In the genomic region with DNA sequence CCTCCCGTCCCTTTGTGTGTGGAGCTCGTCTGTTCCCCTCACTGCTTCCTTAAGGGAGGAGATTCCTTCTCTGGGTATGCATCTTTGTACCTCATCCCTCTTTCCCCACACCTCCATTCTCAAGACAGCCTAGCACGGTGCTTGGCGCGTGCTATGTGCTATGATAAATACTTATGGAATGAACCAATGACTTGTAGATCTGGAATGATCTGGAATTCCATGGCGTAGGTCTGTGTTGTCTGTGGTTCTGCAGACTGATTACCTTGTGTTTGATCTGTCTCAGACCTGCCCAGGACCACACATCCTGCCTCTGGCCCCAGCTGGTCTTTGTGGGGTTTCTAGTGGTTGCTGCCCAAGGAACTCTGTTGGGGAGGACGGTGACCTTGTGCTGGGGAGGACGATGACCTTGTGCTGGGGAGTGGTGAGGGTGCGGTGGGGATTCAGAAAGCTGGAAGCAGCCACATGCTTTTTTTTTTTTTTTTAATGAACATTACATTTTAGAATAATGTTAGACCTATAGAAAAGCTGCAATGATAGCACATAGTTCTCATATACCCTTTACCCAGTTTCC, we compare ENCODE assay signal across 11 cellular contexts. TPM values are rescaled to one million over a fixed set of nuclear protein-coding genes. Genes with fewer than 3 reads are reported as not detected.
DNase-seq lines count a peak whose midpoint lies in the region; ATAC-seq, FAIRE-seq and TF ChIP-seq lines count a peak whose summit lies in the region.
"Had no signal": no experiment of that assay in that cellular context is flagged by ENCODE, and none has a peak within 500 bp of the region (broad histone marks: within the 10 kb centered on the region; RNA-seq: fewer than 3 reads in every experiment).

No MANE protein-coding gene starts in this region.

- FAIRE-seq in H54 (lab: Jason Lieb, UNC): no peak

- POLR2A ChIA-PET in activated B cell treated with CpG ODN at 0.5 μM for 24 hours (lab: Charles Lee): interaction anchor here (0.5 to 1.8 kb wide), 7 partner anchors 14 to 211 kb away, joined by 3 to 7 read pairs (median 4); a partner anchor contains a TSS

- no peak for TF ChIP-seq POLR2A in H54 (IDR thresholded peaks at IDR 0.05; ENCODE audit: low read depth, low read length)

- H3K36me3 ChIP-seq in iPS-20b (ENCODE audit: insufficient read depth, low read depth, low read length): no peaks in the 10 kb centered on the region

- H3K27ac ChIP-seq in iPS-20b (ENCODE audit: low read length): no peak overlapping the region

- H3K4me1 ChIP-seq in iPS-20b (ENCODE audit: insufficient read depth, low read length): peaks cover 23% of the 10 kb centered on the region

- H3K36me3 Mint-ChIP-seq in activated B cell treated with CpG ODN at 0.5 μM for 24 hours (ENCODE audit: low read depth): no peaks in the 10 kb centered on the region

- no peak for ATAC-seq in activated B cell treated with CpG ODN at 0.5 μM for 24 hours (ENCODE audit: low read depth)
- ATAC-seq in HG03280 (IDR thresholded peaks at IDR 0.05; ENCODE audit: unreplicated experiment): no peak
- no peak for ATAC-seq in activated CD4-positive, CD25-positive, alpha-beta regulatory T cell treated with anti-CD3 and anti-CD28 coated beads, Interleukin-2, amount 50 U/mL, for 24 hours

- no peak overlapping the region for H3K4me3 ChIP-seq in iPS-20b (ENCODE audit: low read length)

- H3K27ac Mint-ChIP-seq in activated B cell treated with CpG ODN at 0.5 μM for 24 hours: peak overlapping the region; percentile 71

- no peaks in the 10 kb centered on the region for H3K27me3 ChIP-seq in iPS-20b (ENCODE audit: insufficient read depth, low read length)

- H3K4me3 Mint-ChIP-seq in activated B cell treated with CpG ODN at 0.5 μM for 24 hours: peak overlapping the region; percentile 33

- intact Hi-C loops in activated B cell treated with CpG ODN at 0.5 μM for 24 hours (cut with micrococcal nuclease): loop anchor here (5.0 kb wide), 1 partner anchor 268 kb away; a partner anchor contains a TSS

- peaks cover 3% of the 10 kb centered on the region for H3K27me3 Mint-ChIP-seq in activated B cell treated with CpG ODN at 0.5 μM for 24 hours

- no peaks in the 10 kb centered on the region for H3K9me3 ChIP-seq in iPS-20b (ENCODE audit: insufficient read depth, low read depth, low read length)

- H3K9ac ChIP-seq in iPS-20b (ENCODE audit: low read depth, low read length): peak overlapping the region; percentile 43; the same call in 1 of the 2 replicates

- CTCF ChIA-PET in activated B cell treated with CpG ODN at 0.5 μM for 24 hours (lab: Charles Lee): interaction anchor here (0.5 to 4.8 kb wide), 4 partner anchors 180 to 1728 kb away, joined by 3 to 40 read pairs (median 3); a partner anchor contains a TSS

- DNase-seq in ACHN (peak; percentile 67), H54 (ENCODE audit: insufficient read length, low spot score) (peak; percentile 56), activated B cell treated with CpG ODN at 0.5 μM for 24 hours (no peak), NCI-H1694 (lab: John Stamatoyannopoulos, UW) (no peak), NCI-H82 (lab: John Stamatoyannopoulos, UW) (no peak)
- DNase-seq: activated effector memory CD4-positive, alpha-beta T cell treated with Interleukin-2 at 50 U/mL for 16 hours; DMS 273 treated with DMSO at 0.1 percent for 48 hours; NCI-H1694 treated with DMSO at 0.1 percent for 48 hours had no signal

- TF ChIP-seq CTCF in activated B cell treated with CpG ODN at 0.5 μM for 24 hours (IDR thresholded peaks at IDR 0.05): no peak

- in situ Hi-C loops in ACHN (cut with HindIII; ENCODE audit: low pct_ligation_motif_present, low pct_unique_long_range_greater_than_20kb, low sequenced_read_pairs): no loop called here

- H3K4me1 Mint-ChIP-seq in activated B cell treated with CpG ODN at 0.5 μM for 24 hours: peaks cover 23% of the 10 kb centered on the region

- no peaks in the 10 kb centered on the region for H3K9me3 Mint-ChIP-seq in activated B cell treated with CpG ODN at 0.5 μM for 24 hours

RNA-seq across cellular contexts. Expression of a gene that starts 33.5 kb away (rescaled TPM):
- total RNA-seq in activated B cell treated with CpG ODN at 0.5 μM for 24 hours: 0.10 TPM in 1 of 2 replicates, not detected in the other

Comparison
In these comparisons a context has a peak if more than half of its experiments do, and no peak if none do; other contexts are left out.
1. DNase-seq: peak in ACHN (single experiment) and H54 (single experiment); none in activated B cell treated with CpG ODN at 0.5 μM for 24 hours (single experiment), NCI-H1694 (single experiment) and NCI-H82 (single experiment).